In the genomic region with DNA sequence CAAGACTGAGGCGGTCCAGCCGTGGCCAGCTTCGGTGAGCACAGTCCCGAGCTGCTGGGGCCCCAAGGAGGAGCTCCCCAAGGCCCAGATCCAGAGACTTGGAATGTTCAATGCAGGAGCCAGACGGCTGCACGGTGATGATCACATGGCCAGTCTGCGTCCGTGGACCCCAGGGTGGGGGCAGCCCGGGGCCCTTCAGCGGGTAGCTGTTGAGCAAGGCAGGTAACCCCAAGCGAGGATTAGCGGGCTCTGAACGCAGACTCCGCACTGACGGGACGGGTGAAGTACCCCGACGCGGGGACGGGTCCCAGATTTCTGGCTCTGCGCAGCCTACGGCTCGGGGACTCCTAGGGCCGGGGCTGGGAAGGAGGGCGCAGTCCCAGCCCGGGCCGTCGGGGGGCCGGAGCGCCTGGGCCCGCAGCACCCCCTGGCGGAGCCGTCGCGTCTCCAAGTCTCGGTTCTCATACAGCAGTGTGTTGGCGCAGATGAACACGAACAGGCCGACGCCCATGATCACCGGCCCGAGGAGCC, we compare ENCODE assay signal across 8 cellular contexts. TPM values are rescaled to one million over a fixed set of nuclear protein-coding genes. Genes with fewer than 3 reads are reported as not detected.
A peak's percentile ranks its signal among the peaks of the same experiment; 100 is the strongest.
DNase-seq lines count a peak whose midpoint lies in the region; ATAC-seq and TF ChIP-seq lines count a peak whose summit lies in the region.

No MANE protein-coding gene starts in this region.

- H3K4me3 ChIP-seq in endodermal cell (ENCODE audit: low read length) (peak overlapping the region; percentile 77), neural cell (ENCODE audit: low read length) (no peak overlapping the region), thyroid gland (replicated peaks in 1 of 3) (peak overlapping the region in 1 of 3 donors; percentile 50)

- DNase-seq in CD1c-positive myeloid dendritic cell (ENCODE audit: extremely low spot score), result peak; percentile 63
- peak; percentile 44 to 50 for DNase-seq in Kasumi-1 (lab: John Stamatoyannopoulos, UW)
- DNase-seq in activated CD4-positive, alpha-beta T cell treated with anti-CD3 and anti-CD28 coated beads, Interleukin-2, amount 10 ng/mL, durations not matched to agents 7 days and 5 days, result peak; percentile 69
- DNase-seq in endodermal cell, result peak; percentile 94
- DNase-seq in thyroid gland, result peak; percentile 23 to 31

- H3F3A ChIP-seq in neural cell (ENCODE audit: insufficient read depth, low read length, poor library complexity, severe bottlenecking), result no peaks in the 10 kb centered on the region

- H3K27me3 ChIP-seq in endodermal cell (ENCODE audit: control insufficient read depth, insufficient read depth, low read length, poor library complexity, severe bottlenecking) (no peaks in the 10 kb centered on the region), neural cell (ENCODE audit: insufficient read depth, low read depth, low read length) (peaks cover 60% of the 10 kb centered on the region), thyroid gland (peaks cover 7% of the 10 kb centered on the region)

- H3K9me3 ChIP-seq in endodermal cell (ENCODE audit: control insufficient read depth, low read length), result no peaks in the 10 kb centered on the region
- H3K9me3 ChIP-seq in neural cell (ENCODE audit: low read length), result no peaks in the 10 kb centered on the region
- H3K9me3 ChIP-seq in thyroid gland, result no peaks in the 10 kb centered on the region

- WGBS in endodermal cell (ENCODE audit: insufficient coverage in 1 of 2, insufficient read length in 1 of 2), 2 experiments, result 53 to 67% methylated on average over 32 to 42 of the region's 42 CpGs
- 11 to 26% methylated on average over 7 to 9 of the region's 42 CpGs for WGBS in thyroid gland, 2 donors

- intact Hi-C loops in thyroid gland (cut with DNase I), result no loop called here

- TF ChIP-seq CTCF in endodermal cell (conservative IDR thresholded peaks at IDR 0.05) (peak; percentile 99), neural cell (IDR thresholded peaks at IDR 0.05; ENCODE audit: poor library complexity, severe bottlenecking) (peak; percentile 54), thyroid gland (IDR thresholded peaks at IDR 0.05) (peak in 5 of 6 experiments; percentile 9 to 49 (median 31))

- H3K27ac Mint-ChIP-seq in activated CD4-positive, alpha-beta T cell treated with anti-CD3 and anti-CD28 coated beads, Interleukin-2, amount 10 ng/mL, durations not matched to agents 7 days and 5 days, result no peak overlapping the region
- H3K27ac Mint-ChIP-seq in endodermal cell, result no peak overlapping the region

- H3K9me2 ChIP-seq in neural cell (ENCODE audit: insufficient read depth, low read length), result no peaks in the 10 kb centered on the region

- no peak for TF ChIP-seq POLR2A in thyroid gland (IDR thresholded peaks at IDR 0.05)

- H3K36me3 ChIP-seq in endodermal cell (ENCODE audit: control insufficient read depth, insufficient read depth, low read length), result peaks cover 14% of the 10 kb centered on the region
- no peaks in the 10 kb centered on the region for H3K36me3 ChIP-seq in neural cell (ENCODE audit: insufficient read depth, low read length)
- H3K36me3 ChIP-seq in thyroid gland, result peaks cover 0 to 4% of the 10 kb centered on the region in 2 donors

- H3K79me2 ChIP-seq in neural cell (replicated peaks; ENCODE audit: insufficient read depth, low read length), result no peaks in the 10 kb centered on the region

- POLR2A ChIA-PET in activated CD4-positive, alpha-beta T cell treated with anti-CD3 and anti-CD28 coated beads, Interleukin-2, amount 10 ng/mL, durations not matched to agents 7 days and 5 days (lab: Charles Lee), result no interaction called here

- H3K4me3 Mint-ChIP-seq in activated CD4-positive, alpha-beta T cell treated with anti-CD3 and anti-CD28 coated beads, Interleukin-2, amount 10 ng/mL, durations not matched to agents 7 days and 5 days, result no peak overlapping the region
- peak overlapping the region; percentile 79 for H3K4me3 Mint-ChIP-seq in endodermal cell

- CTCF ChIA-PET in activated CD4-positive, alpha-beta T cell treated with anti-CD3 and anti-CD28 coated beads, Interleukin-2, amount 10 ng/mL, durations not matched to agents 7 days and 5 days (lab: Charles Lee), result interaction anchor here (1.0 to 2.9 kb wide), 6 partner anchors 10 to 244 kb away, joined by 3 to 11 read pairs (median 4); no protein-coding TSS in a partner anchor

- no peak overlapping the region for H2AFZ ChIP-seq in neural cell (ENCODE audit: low read depth, low read length)

- peaks cover 37% of the 10 kb centered on the region for H3K36me3 Mint-ChIP-seq in activated CD4-positive, alpha-beta T cell treated with anti-CD3 and anti-CD28 coated beads, Interleukin-2, amount 10 ng/mL, durations not matched to agents 7 days and 5 days (ENCODE audit: low read depth)
- H3K36me3 Mint-ChIP-seq in endodermal cell (ENCODE audit: low read depth), result peaks cover 16% of the 10 kb centered on the region

- peaks cover 9% of the 10 kb centered on the region for H3K4me1 Mint-ChIP-seq in activated CD4-positive, alpha-beta T cell treated with anti-CD3 and anti-CD28 coated beads, Interleukin-2, amount 10 ng/mL, durations not matched to agents 7 days and 5 days
- peaks cover 12% of the 10 kb centered on the region for H3K4me1 Mint-ChIP-seq in endodermal cell

- TF ChIP-seq RAD21 in neural cell (conservative IDR thresholded peaks at IDR 0.05), result no peak

- H3K9ac ChIP-seq in endodermal cell (ENCODE audit: extremely low read depth, low read length, poor library complexity, severe bottlenecking) (peak overlapping the region; percentile 83), neural cell (ENCODE audit: low read length) (no peak overlapping the region)

- H3K27ac ChIP-seq in endodermal cell (ENCODE audit: low read depth, low read length) (no peak overlapping the region), neural cell (ENCODE audit: low read length) (no peak overlapping the region), thyroid gland (no peak overlapping the region)

- no peaks in the 10 kb centered on the region for H3K9me3 Mint-ChIP-seq in activated CD4-positive, alpha-beta T cell treated with anti-CD3 and anti-CD28 coated beads, Interleukin-2, amount 10 ng/mL, durations not matched to agents 7 days and 5 days
- no peaks in the 10 kb centered on the region for H3K9me3 Mint-ChIP-seq in endodermal cell

- H3K27me3 Mint-ChIP-seq in activated CD4-positive, alpha-beta T cell treated with anti-CD3 and anti-CD28 coated beads, Interleukin-2, amount 10 ng/mL, durations not matched to agents 7 days and 5 days, result peaks cover 30% of the 10 kb centered on the region
- no peaks in the 10 kb centered on the region for H3K27me3 Mint-ChIP-seq in endodermal cell (ENCODE audit: insufficient read depth)

- ATAC-seq in GM18868 (IDR thresholded peaks at IDR 0.05; ENCODE audit: unreplicated experiment), result no peak
- no peak for ATAC-seq in GM18909 (IDR thresholded peaks at IDR 0.05; ENCODE audit: poor library complexity, unreplicated experiment)

- H4K20me1 ChIP-seq in neural cell (ENCODE audit: insufficient read depth), result no peaks in the 10 kb centered on the region

- no peak for TF ChIP-seq EP300 in neural cell (conservative IDR thresholded peaks at IDR 0.05; ENCODE audit: poor library complexity, severe bottlenecking)

- H3K4me1 ChIP-seq in endodermal cell (ENCODE audit: control insufficient read depth, insufficient read depth, low read length) (peaks cover 8% of the 10 kb centered on the region), thyroid gland (peaks cover 26 to 33% of the 10 kb centered on the region in 2 donors)

- no peak overlapping the region for H3K4me2 ChIP-seq in neural cell (ENCODE audit: low read length)

TF ChIP-seq in neural cell, 6 proteins besides CTCF, POLR2A, EP300 and RAD21:
- no peak for TF ChIP-seq POLR2AphosphoS5 (IDR thresholded peaks at IDR 0.05)
- TF ChIP-seq TAF1 (IDR thresholded peaks at IDR 0.05; ENCODE audit: low read depth), result no peak
- no peak for TF ChIP-seq MXI1 (conservative IDR thresholded peaks at IDR 0.05; ENCODE audit: poor library complexity, severe bottlenecking)
- no peak for TF ChIP-seq SMC3 (conservative IDR thresholded peaks at IDR 0.05; ENCODE audit: poor library complexity)
- TF ChIP-seq EZH2 (IDR thresholded peaks at IDR 0.05; ENCODE audit: borderline replicate concordance, insufficient read depth, low read length, poor library complexity, severe bottlenecking), result no peak
- TF ChIP-seq, protein P1, sequence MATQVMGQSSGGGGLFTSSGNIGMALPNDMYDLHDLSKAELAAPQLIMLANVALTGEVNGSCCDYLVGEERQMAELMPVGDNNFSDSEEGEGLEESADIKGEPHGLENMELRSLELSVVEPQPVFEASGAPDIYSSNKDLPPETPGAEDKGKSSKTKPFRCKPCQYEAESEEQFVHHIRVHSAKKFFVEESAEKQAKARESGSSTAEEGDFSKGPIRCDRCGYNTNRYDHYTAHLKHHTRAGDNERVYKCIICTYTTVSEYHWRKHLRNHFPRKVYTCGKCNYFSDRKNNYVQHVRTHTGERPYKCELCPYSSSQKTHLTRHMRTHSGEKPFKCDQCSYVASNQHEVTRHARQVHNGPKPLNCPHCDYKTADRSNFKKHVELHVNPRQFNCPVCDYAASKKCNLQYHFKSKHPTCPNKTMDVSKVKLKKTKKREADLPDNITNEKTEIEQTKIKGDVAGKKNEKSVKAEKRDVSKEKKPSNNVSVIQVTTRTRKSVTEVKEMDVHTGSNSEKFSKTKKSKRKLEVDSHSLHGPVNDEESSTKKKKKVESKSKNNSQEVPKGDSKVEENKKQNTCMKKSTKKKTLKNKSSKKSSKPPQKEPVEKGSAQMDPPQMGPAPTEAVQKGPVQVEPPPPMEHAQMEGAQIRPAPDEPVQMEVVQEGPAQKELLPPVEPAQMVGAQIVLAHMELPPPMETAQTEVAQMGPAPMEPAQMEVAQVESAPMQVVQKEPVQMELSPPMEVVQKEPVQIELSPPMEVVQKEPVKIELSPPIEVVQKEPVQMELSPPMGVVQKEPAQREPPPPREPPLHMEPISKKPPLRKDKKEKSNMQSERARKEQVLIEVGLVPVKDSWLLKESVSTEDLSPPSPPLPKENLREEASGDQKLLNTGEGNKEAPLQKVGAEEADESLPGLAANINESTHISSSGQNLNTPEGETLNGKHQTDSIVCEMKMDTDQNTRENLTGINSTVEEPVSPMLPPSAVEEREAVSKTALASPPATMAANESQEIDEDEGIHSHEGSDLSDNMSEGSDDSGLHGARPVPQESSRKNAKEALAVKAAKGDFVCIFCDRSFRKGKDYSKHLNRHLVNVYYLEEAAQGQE (IDR thresholded peaks at IDR 0.05; ENCODE audit: borderline replicate concordance), result no peak

RNA-seq across cellular contexts. Expression of a gene that starts 2.7 kb away (rescaled TPM):
- not detected for total RNA-seq in activated CD4-positive, alpha-beta T cell treated with anti-CD3 and anti-CD28 coated beads, Interleukin-2, amount 10 ng/mL, durations not matched to agents 7 days and 5 days
- total RNA-seq in endodermal cell (10 to 100 TPM; 36.0 to 49.4 TPM), thyroid gland (1 to 10 TPM; 1.9 to 8.2 (median 2.7) TPM)
- 8.4 TPM for polyA plus RNA-seq in endodermal cell (2013, experiment 1 of 2)
- polyA plus RNA-seq in endodermal cell (2013, experiment 2 of 2), result 8.4 TPM
- polyA plus RNA-seq in neural cell, result 0.11 and 0.22 TPM in 2 replicates
- not detected in 2 replicates for polyA minus RNA-seq in neural cell

Comparison
In these comparisons a context has a peak if more than half of its experiments do, and no peak if none do; other contexts are left out.
1. DNase-seq: peak in every context shown above with its lines; median percentile 94 in endodermal cell; 69 in activated CD4-positive, alpha-beta T cell treated with anti-CD3 and anti-CD28 coated beads, Interleukin-2, amount 10 ng/mL, durations not matched to agents 7 days and 5 days; 63 in CD1c-positive myeloid dendritic cell; 47 in Kasumi-1; 27 in thyroid gland.
2. CTCF ChIP-seq: peak in every context shown above with its lines; median percentile 99 in endodermal cell; 54 in neural cell; 31 in thyroid gland.
3. RNA of a gene that starts 2.7 kb away (total RNA-seq): 36.0 to 49.4 TPM in endodermal cell; 1.9 to 8.2 TPM in thyroid gland and not detected in activated CD4-positive, alpha-beta T cell treated with anti-CD3 and anti-CD28 coated beads, Interleukin-2, amount 10 ng/mL, durations not matched to agents 7 days and 5 days; every median in the first group is over 4 times any median in the second.